Comparison of ENCODE assay signal across 22 cellular contexts in the genomic region with DNA sequence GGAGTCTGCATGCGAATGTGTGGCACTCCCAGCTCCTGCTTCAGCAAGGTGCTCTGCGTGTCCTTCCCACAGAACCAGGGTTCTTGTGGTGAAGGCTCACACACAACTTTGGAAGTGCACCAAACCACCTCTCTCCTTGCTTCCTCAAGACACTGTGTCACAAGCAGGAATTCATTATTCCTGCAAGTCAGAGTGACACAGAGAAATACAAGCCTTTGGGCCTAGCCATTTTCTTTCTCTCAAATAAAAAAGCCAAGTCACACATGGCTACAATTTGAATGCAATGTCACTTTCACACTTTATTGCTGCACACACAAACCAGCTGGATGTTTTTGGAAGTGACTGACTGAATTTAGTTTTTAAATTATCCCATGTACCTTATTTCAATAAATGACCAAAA.
"Had no signal": no experiment of that assay in that cellular context is flagged by ENCODE, and none has a peak within 500 bp of the region (broad histone marks: within the 10 kb centered on the region; RNA-seq: fewer than 3 reads in every experiment).

No MANE protein-coding gene starts in this region.

- H3K4me3 ChIP-seq: esophagus muscularis mucosa, gastroesophageal sphincter, mucosa of descending colon, neural progenitor cell, ovary, right atrium auricular region, smooth muscle cell, suprapubic skin, tibial artery, upper lobe of left lung, uterus had no signal

- H3K27me3 ChIP-seq: esophagus muscularis mucosa, gastroesophageal sphincter, neural progenitor cell, ovary, right atrium auricular region, suprapubic skin, tibial artery, upper lobe of left lung, uterus had no signal

- DNase-seq: effector memory CD8-positive, alpha-beta T cell; foreskin fibroblast; glutamatergic neuron; islet precursor cell; mammary epithelial cell; mucosa of descending colon; nucleus accumbens; ovary; stimulated activated CD4-positive, alpha-beta T cell treated with anti-CD3 and anti-CD28 coated beads, Interleukin-2, amount 100 ng/mL, for 48 hours; stimulated activated naive CD8-positive, alpha-beta T cell treated with anti-CD3 and anti-CD28 coated beads, Interleukin-15, Interleukin-2, amounts not matched to agents 100 U/mL and 50 U/mL, for 24 hours; tibial artery; upper lobe of left lung; uterus had no signal

- H3K4me2 ChIP-seq: neural progenitor cell, smooth muscle cell had no signal

- ATAC-seq: effector memory CD8-positive, alpha-beta T cell; gastroesophageal sphincter; left lobe of liver; mucosa of descending colon; natural killer cell treated with Interleukin-12 subunit alpha and Interleukin-12 subunit beta and Interleukin-15 and Interleukin-18, amount 100 ng/mL, for 72 hours; stimulated activated naive CD8-positive, alpha-beta T cell treated with anti-CD3 and anti-CD28 coated beads, Interleukin-15, Interleukin-2, amounts not matched to agents 100 U/mL and 50 U/mL, for 24 hours had no signal

- H3K9me3 ChIP-seq: esophagus muscularis mucosa, gastroesophageal sphincter, mucosa of descending colon, ovary, right atrium auricular region, suprapubic skin, tibial artery, upper lobe of left lung, uterus had no signal

- H3K9ac ChIP-seq: neural progenitor cell had no signal

- H3K36me3 ChIP-seq: esophagus muscularis mucosa, gastroesophageal sphincter, neural progenitor cell, ovary, right atrium auricular region, suprapubic skin, tibial artery, upper lobe of left lung, uterus had no signal

- H2AFZ ChIP-seq: neural progenitor cell had no signal

- H3K4me1 ChIP-seq: esophagus muscularis mucosa, gastroesophageal sphincter, neural progenitor cell, right atrium auricular region, tibial artery, upper lobe of left lung, uterus had no signal

- H3K27ac ChIP-seq: epithelial cell of prostate, esophagus muscularis mucosa, gastroesophageal sphincter, neural progenitor cell, ovary, right atrium auricular region, suprapubic skin, tibial artery, upper lobe of left lung, uterus had no signal
